8 cellular contexts compared by ENCODE assay signal in the genomic region with DNA sequence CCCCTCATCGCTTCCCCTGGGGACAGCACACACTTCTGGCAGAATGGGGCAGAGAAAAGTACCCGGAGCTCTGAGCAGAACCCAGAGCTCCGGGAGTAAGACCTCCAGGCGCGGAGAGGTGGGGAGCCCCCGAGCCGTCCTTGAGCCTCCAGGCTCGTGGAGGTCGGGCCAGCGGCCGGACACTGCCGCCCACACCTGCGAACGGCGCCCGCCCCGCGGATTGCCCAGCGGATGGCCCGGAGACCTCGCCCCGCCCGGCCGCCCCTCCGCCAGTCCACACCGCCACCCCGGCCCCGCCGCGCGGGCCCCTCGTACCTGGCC. TPM values are rescaled to one million over a fixed set of nuclear protein-coding genes. Genes with fewer than 3 reads are reported as not detected.
DNase-seq lines count a peak whose midpoint lies in the region; ATAC-seq and TF ChIP-seq lines count a peak whose summit lies in the region.

No MANE protein-coding gene starts in this region.

- POLR2A ChIA-PET in CD8-positive, alpha-beta T cell (lab: Charles Lee) = no interaction called here

- no peaks in the 10 kb centered on the region for H3K36me3 ChIP-seq in CD8-positive, alpha-beta T cell (ENCODE audit: insufficient read depth, low read length)
- H3K36me3 ChIP-seq in WERI-Rb-1 (no peaks in the 10 kb centered on the region), left ventricle myocardium inferior (no peaks in the 10 kb centered on the region), skeletal muscle satellite cell (ENCODE audit: insufficient read depth, low read length) (no peaks in the 10 kb centered on the region)

- H3K27ac Mint-ChIP-seq in CD8-positive, alpha-beta T cell = peak overlapping the region; percentile 87

- H3K27me3 ChIP-seq in CD8-positive, alpha-beta T cell (ENCODE audit: insufficient read depth, low read length) = no peaks in the 10 kb centered on the region
- H3K27me3 ChIP-seq in WERI-Rb-1 (ENCODE audit: insufficient read depth, low read depth, severe bottlenecking) (no peaks in the 10 kb centered on the region), left ventricle myocardium inferior (ENCODE audit: low read depth) (no peaks in the 10 kb centered on the region), skeletal muscle satellite cell (ENCODE audit: control insufficient read depth, insufficient read depth, low read length) (no peaks in the 10 kb centered on the region)

- H3K9me3 Mint-ChIP-seq in CD8-positive, alpha-beta T cell = no peaks in the 10 kb centered on the region

- no peak for TF ChIP-seq CTCF in CD8-positive, alpha-beta T cell (IDR thresholded peaks at IDR 0.05)
- TF ChIP-seq CTCF in HFF-Myc (IDR thresholded peaks at IDR 0.05; ENCODE audit: low read depth, low read length, missing control alignments) (no peak), WERI-Rb-1 (IDR thresholded peaks at IDR 0.05; ENCODE audit: low read depth, low read length) (no peak), left ventricle myocardium inferior (IDR thresholded peaks at IDR 0.05; ENCODE audit: borderline replicate concordance) (no peak)

- peaks cover 12% of the 10 kb centered on the region for H3K4me1 ChIP-seq in CD8-positive, alpha-beta T cell (ENCODE audit: insufficient read depth, low read length)
- peaks cover 29% of the 10 kb centered on the region for H3K4me1 ChIP-seq in left ventricle myocardium inferior
- H3K4me1 ChIP-seq in skeletal muscle satellite cell (ENCODE audit: control insufficient read depth, insufficient read depth, low read length) = peaks cover 25% of the 10 kb centered on the region

- peak overlapping the region; percentile 94 for H3K9ac ChIP-seq in skeletal muscle satellite cell (ENCODE audit: low read depth, low read length)

- CTCF ChIA-PET in CD8-positive, alpha-beta T cell (lab: Charles Lee) = no interaction called here

- intact Hi-C loops in CD8-positive, alpha-beta T cell (cut with DNase I, micrococcal nuclease) = loop anchor here (1.0 to 10.0 kb wide), 14 partner anchors 23 to 801 kb away; a partner anchor contains a TSS
- intact Hi-C loops in left ventricle myocardium inferior (cut with micrococcal nuclease) = no loop called here

- no peak for ATAC-seq in CD8-positive, alpha-beta T cell

- no peaks in the 10 kb centered on the region for H3K9me3 ChIP-seq in CD8-positive, alpha-beta T cell (ENCODE audit: low read length)
- H3K9me3 ChIP-seq in WERI-Rb-1 (ENCODE audit: severe bottlenecking) (no peaks in the 10 kb centered on the region), left ventricle myocardium inferior (replicated peaks) (no peaks in the 10 kb centered on the region), skeletal muscle satellite cell (replicated peaks; ENCODE audit: low read length) (no peaks in the 10 kb centered on the region)

- no peaks in the 10 kb centered on the region for H3K27me3 Mint-ChIP-seq in CD8-positive, alpha-beta T cell (ENCODE audit: low read depth)

- H3K27ac ChIP-seq in CD8-positive, alpha-beta T cell (ENCODE audit: low read depth, low read length) = peak overlapping the region; percentile 58
- H3K27ac ChIP-seq in WERI-Rb-1 (peak overlapping the region; percentile 54), left ventricle myocardium inferior (replicated peaks) (peak overlapping the region; percentile 93)

- peak in 1 of 7 experiments; percentile 52 for DNase-seq in CD8-positive, alpha-beta T cell
- DNase-seq in HFF-Myc (ENCODE audit: extremely low read depth, low read depth) (no peak), WERI-Rb-1 (no peak), left ventricle myocardium inferior (no peak), NCI-H748 (lab: John Stamatoyannopoulos, UW; ENCODE audit: unreplicated experiment) (no peak), NCI-H774 (lab: John Stamatoyannopoulos, UW) (no peak), NCI-H82 treated with DMSO at 0.1 percent for 48 hours (lab: John Stamatoyannopoulos, UW; ENCODE audit: unreplicated experiment) (no peak)

- peak overlapping the region; percentile 79 for H3K4me2 ChIP-seq in skeletal muscle satellite cell (ENCODE audit: low read length)

- H3K4me3 Mint-ChIP-seq in CD8-positive, alpha-beta T cell = peak overlapping the region; percentile 90

- H3K4me1 Mint-ChIP-seq in CD8-positive, alpha-beta T cell (ENCODE audit: low read depth) = peaks cover 40% of the 10 kb centered on the region

- H3K4me3 ChIP-seq in CD8-positive, alpha-beta T cell (ENCODE audit: low read depth, low read length) = peak overlapping the region; percentile 75
- peak overlapping the region; percentile 70 for H3K4me3 ChIP-seq in HFF-Myc (replicated peaks; ENCODE audit: low read depth, low read length)
- H3K4me3 ChIP-seq in WERI-Rb-1 (ENCODE audit: low read depth, low read length) = peak overlapping the region; percentile 96
- H3K4me3 ChIP-seq in left ventricle myocardium inferior = peak overlapping the region; percentile 90
- peak overlapping the region; percentile 76 for H3K4me3 ChIP-seq in skeletal muscle satellite cell (ENCODE audit: low read length)

- peaks cover 13% of the 10 kb centered on the region for H3K36me3 Mint-ChIP-seq in CD8-positive, alpha-beta T cell

RNA-seq across cellular contexts. Expression of a gene that starts 0.3 kb away (rescaled TPM):
- 10 to 100 TPM; 14.4 to 15.8 TPM for total RNA-seq in CD8-positive, alpha-beta T cell
- 11.5 TPM for total RNA-seq in left ventricle myocardium inferior
- total RNA-seq in skeletal muscle satellite cell (2012; rRNA removed) = 20.3 and 30.2 TPM in 2 replicates
